ENCODE assay signal across 8 cellular contexts in genomic region chr17:50117202-50118040, GRCh38. TPM values are rescaled to one million over a fixed set of nuclear protein-coding genes. Genes with fewer than 3 reads are reported as not detected.
DNase-seq lines count a peak whose midpoint lies in the region; ATAC-seq, FAIRE-seq and TF ChIP-seq lines count a peak whose summit lies in the region.

No MANE protein-coding gene starts in this region.

- no peak for TF ChIP-seq EP300 in HepG2 (IDR thresholded peaks at IDR 0.05; ENCODE audit: low read depth in 2 of 2, low read length in 2 of 2)
- no peak for TF ChIP-seq EP300 in HepG2 (CRISPR knock-in tag; IDR thresholded peaks at IDR 0.05; ENCODE audit: borderline replicate concordance)

- CTCF ChIA-PET in BJ (lab: Yijun Ruan, JAX) (interaction anchor here (0.9 to 9.0 kb wide), 14 partner anchors 9 to 179 kb away, joined by 3 to 53 read pairs (median 5); no protein-coding TSS in a partner anchor), HepG2 (lab: Yijun Ruan, JAX; ENCODE audit: low intra/inter-chr PET ratio, low total read pairs) (interaction anchor here (3.6 kb wide), 1 partner anchor 23 kb away, joined by 15 read pairs; the partner anchor contains the start of gene PDK2)

- H3K4me2 ChIP-seq in HepG2 (ENCODE audit: low read depth, low read length) = peak overlapping the region; percentile 28

- no peak for FAIRE-seq in HepG2 (lab: Jason Lieb, UNC)

- no peak for TF ChIP-seq POLR2A in HepG2 (IDR thresholded peaks at IDR 0.05; ENCODE audit: insufficient read depth in 1 of 2, low read depth in 2 of 2, low read length in 2 of 2)

- POLR2A ChIA-PET in BJ (lab: Charles Lee) (no interaction called here), HepG2 (lab: Yijun Ruan, JAX) (interaction anchor here (1.4 to 1.5 kb wide), 2 partner anchors 15 to 23 kb away, joined by 4 read pairs; no protein-coding TSS in a partner anchor)

- TF ChIP-seq CTCF in BJ (IDR thresholded peaks at IDR 0.05; ENCODE audit: insufficient read depth, low read depth, low read length) (peak; percentile 41), HepG2 (CRISPR knock-in tag; IDR thresholded peaks at IDR 0.05) (peak; percentile 81)

- H3K27me3 ChIP-seq in BJ (ENCODE audit: control insufficient read depth, insufficient read depth, low read length) = peaks cover 2% of the 10 kb centered on the region
- peaks cover 0 to 45% of the 10 kb centered on the region in 2 experiments; a peak in 3 of 5 replicates for H3K27me3 ChIP-seq in HepG2 (ENCODE audit: control insufficient read depth in 1 of 2, insufficient read depth in 2 of 2, low read length in 2 of 2)

- no peaks in the 10 kb centered on the region for H4K20me1 ChIP-seq in HepG2 (ENCODE audit: insufficient read depth, low read length)

- ATAC-seq in HG03354 (IDR thresholded peaks at IDR 0.05; ENCODE audit: poor library complexity, severe bottlenecking, unreplicated experiment) = peak; percentile 67
- ATAC-seq in activated CD4-positive, CD25-positive, alpha-beta regulatory T cell treated with anti-CD3 and anti-CD28 coated beads, Interleukin-2, amount 50 U/mL, for 24 hours = peak; percentile 89
- peak; percentile 76 for ATAC-seq in HepG2

- in situ Hi-C loops in HepG2 (cut with HindIII; ENCODE audit: extremely low pct_ligation_motif_present, low pct_unique_long_range_greater_than_20kb) = loop anchor here (5.0 kb wide), 1 partner anchor 45 kb away; no protein-coding TSS in a partner anchor

- H2AFZ ChIP-seq in HepG2 (ENCODE audit: low read length) = no peak overlapping the region

- H3K79me2 ChIP-seq in HepG2 (ENCODE audit: insufficient read depth, low read length) = no peaks in the 10 kb centered on the region

- peak; percentile 90 for TF ChIP-seq RAD21 in HepG2 (CRISPR knock-in tag; IDR thresholded peaks at IDR 0.05)

- no peak overlapping the region for H3K27ac ChIP-seq in HepG2 (ENCODE audit: extremely low read length, insufficient read depth, low read length)

- H3K4me3 ChIP-seq in BJ (ENCODE audit: low read depth, low read length) (no peak overlapping the region), HepG2 (replicated peaks in 1 of 3; ENCODE audit: insufficient read depth in 1 of 3, low read depth in 2 of 3, low read length in 3 of 3) (peak overlapping the region in 1 of 3 experiments; percentile 30; a peak in 1 of 6 replicates)

- BruUV-seq in HepG2 (replicated peaks; lab: Mats Ljungman, UMichigan) = no TSS peak

- no peaks in the 10 kb centered on the region for H3K9me3 ChIP-seq in HepG2 (ENCODE audit: low read length)

- H3K9ac ChIP-seq in HepG2 (ENCODE audit: insufficient read depth, low read depth, low read length) = no peak overlapping the region; the same call in 1 of the 2 replicates

- DNase-seq in BJ (ENCODE audit: low read depth) (no peak), HepG2 (ENCODE audit: low spot score) (peak; percentile 51), globus pallidus (ENCODE audit: low spot score) (no peak)
- peak; percentile 56 for DNase-seq in central memory CD4-positive, alpha-beta T cell
- DNase-seq in stimulated activated CD8-positive, alpha-beta memory T cell treated with anti-CD3 and anti-CD28 coated beads, Interleukin-2, amount 100 ng/mL, for 48 hours (ENCODE audit: low read depth in 2 of 2) = peak; percentile 50 to 55
- DNase-seq in NK-92 treated with Interleukin-12 subunit alpha and Interleukin-12 subunit beta, amount 100 ng/mL, for 24 hours (lab: John Stamatoyannopoulos, UW) = no peak

- intact Hi-C loops in HepG2 (cut with micrococcal nuclease; ENCODE audit: unreplicated experiment) = loop anchor here (1.0 kb wide), 1 partner anchor 44 kb away; no protein-coding TSS in a partner anchor

- peaks cover 68% of the 10 kb centered on the region for H3K4me1 ChIP-seq in HepG2 (ENCODE audit: insufficient read depth, low read length)

- 55% methylated on average over 46 of the region's 64 CpGs for WGBS in HepG2 (ENCODE audit: low lambda C conversion rate)

- H3K36me3 ChIP-seq in BJ (ENCODE audit: control insufficient read depth, insufficient read depth, low read length) (peaks cover 3% of the 10 kb centered on the region), HepG2 (replicated peaks in 1 of 2; ENCODE audit: control insufficient read depth in 1 of 2, insufficient read depth in 2 of 2, low read length in 2 of 2) (no peaks in the 10 kb centered on the region)

RNA-seq across cellular contexts. Expression of gene SAMD14, which starts 12.5 kb away (rescaled TPM):
- polyA plus RNA-seq in BJ (2011; rRNA removed) (2.7 and 5.3 TPM in 2 replicates), HepG2 (2011; rRNA removed) (0.22 TPM in 1 of 2 replicates, not detected in the other)
- 3.1 TPM in 2 replicates for polyA minus RNA-seq in BJ (2011; rRNA and poly(A)+ RNA removed)
- total RNA-seq in HepG2 (2016; rRNA removed; fragmentation: Illumina TruSeq; extraction: Trizol) = 0.07 TPM in 1 of 2 replicates, not detected in the other
- total RNA-seq in HepG2 (2016; cell fraction: cytosol; rRNA removed; fragmentation: Illumina TruSeq; extraction: Trizol; ENCODE audit: low read depth) = 0.18 and 0.20 TPM in 2 replicates
- 0.04 TPM in 1 of 2 replicates, not detected in the other for total RNA-seq in HepG2 (2016; cell fraction: insoluble cytoplasmic fraction; rRNA removed; fragmentation: Illumina TruSeq; extraction: Trizol)
- total RNA-seq in HepG2 (2016; cell fraction: membrane; rRNA removed; fragmentation: Illumina TruSeq; extraction: Trizol) = 0.09 and 0.14 TPM in 2 replicates
- total RNA-seq in HepG2 (2016; cell fraction: nucleus; rRNA removed; fragmentation: Illumina TruSeq; extraction: Trizol) = 0.09 TPM in 2 replicates
- polyA plus RNA-seq in HepG2 (2011; cell fraction: cytosol; rRNA removed) = 0.01 and 0.04 TPM in 2 replicates
- polyA plus RNA-seq in HepG2 (2011; cell fraction: nucleus; rRNA removed) = 0.24 and 0.29 TPM in 2 replicates
- 0.08 and 0.11 TPM in 2 replicates for polyA plus RNA-seq in HepG2 (2012)
- not detected in 2 replicates for polyA plus RNA-seq in HepG2 (2016; cell fraction: cytosol; fragmentation: Illumina TruSeq; extraction: Trizol; ENCODE audit: low read depth)
- 0.16 TPM in 1 of 2 replicates, not detected in the other for polyA plus RNA-seq in HepG2 (2016; cell fraction: insoluble cytoplasmic fraction; fragmentation: Illumina TruSeq; extraction: Trizol; ENCODE audit: low read depth)
- polyA plus RNA-seq in HepG2 (2016; cell fraction: membrane; fragmentation: Illumina TruSeq; extraction: Trizol; ENCODE audit: low read depth) = 0.19 TPM in 2 replicates
- polyA plus RNA-seq in HepG2 (2016; cell fraction: nucleus; fragmentation: Illumina TruSeq; extraction: Trizol; ENCODE audit: insufficient read depth, low read depth) = 0.53 TPM in 1 of 2 replicates, not detected in the other
- polyA minus RNA-seq in HepG2 (2011; rRNA and poly(A)+ RNA removed; ENCODE audit: low replicate concordance) = 0.28 and 0.30 TPM in 2 replicates
- polyA minus RNA-seq in HepG2 (2011; cell fraction: cytosol; rRNA and poly(A)+ RNA removed) = 0.09 and 0.20 TPM in 2 replicates
- polyA minus RNA-seq in HepG2 (2011; cell fraction: nucleus; rRNA and poly(A)+ RNA removed) = 0.39 and 0.99 TPM in 2 replicates

RNA-seq across cellular contexts. Expression of gene PDK2, which starts 22.3 kb away (rescaled TPM):
- polyA plus RNA-seq in BJ (2011; rRNA removed) (79.3 and 155 TPM in 2 replicates), HepG2 (2011; rRNA removed) (59.7 and 66.6 TPM in 2 replicates)
- 76.2 and 119 TPM in 2 replicates for polyA minus RNA-seq in BJ (2011; rRNA and poly(A)+ RNA removed)
- total RNA-seq in HepG2 (2016; rRNA removed; fragmentation: Illumina TruSeq; extraction: Trizol) = 18.5 and 19.2 TPM in 2 replicates
- total RNA-seq in HepG2 (2016; cell fraction: cytosol; rRNA removed; fragmentation: Illumina TruSeq; extraction: Trizol; ENCODE audit: low read depth) = 6.4 and 13.9 TPM in 2 replicates
- total RNA-seq in HepG2 (2016; cell fraction: insoluble cytoplasmic fraction; rRNA removed; fragmentation: Illumina TruSeq; extraction: Trizol) = 16.2 and 19.8 TPM in 2 replicates
- total RNA-seq in HepG2 (2016; cell fraction: membrane; rRNA removed; fragmentation: Illumina TruSeq; extraction: Trizol) = 10.9 and 11.9 TPM in 2 replicates
- total RNA-seq in HepG2 (2016; cell fraction: nucleus; rRNA removed; fragmentation: Illumina TruSeq; extraction: Trizol) = 10.9 and 12.5 TPM in 2 replicates
- 33.2 and 46.3 TPM in 2 replicates for polyA plus RNA-seq in HepG2 (2011; cell fraction: cytosol; rRNA removed)
- 86.5 and 102 TPM in 2 replicates for polyA plus RNA-seq in HepG2 (2011; cell fraction: nucleus; rRNA removed)
- 17.2 and 27.4 TPM in 2 replicates for polyA plus RNA-seq in HepG2 (2012)
- polyA plus RNA-seq in HepG2 (2016; cell fraction: cytosol; fragmentation: Illumina TruSeq; extraction: Trizol; ENCODE audit: low read depth) = 9.3 and 10.8 TPM in 2 replicates
- polyA plus RNA-seq in HepG2 (2016; cell fraction: insoluble cytoplasmic fraction; fragmentation: Illumina TruSeq; extraction: Trizol; ENCODE audit: low read depth) = 22.3 and 32.8 TPM in 2 replicates
- 12.0 and 14.3 TPM in 2 replicates for polyA plus RNA-seq in HepG2 (2016; cell fraction: membrane; fragmentation: Illumina TruSeq; extraction: Trizol; ENCODE audit: low read depth)
- polyA plus RNA-seq in HepG2 (2016; cell fraction: nucleus; fragmentation: Illumina TruSeq; extraction: Trizol; ENCODE audit: insufficient read depth, low read depth) = 21.9 and 24.6 TPM in 2 replicates
- polyA minus RNA-seq in HepG2 (2011; rRNA and poly(A)+ RNA removed; ENCODE audit: low replicate concordance) = 111 and 113 TPM in 2 replicates
- 22.7 and 28.5 TPM in 2 replicates for polyA minus RNA-seq in HepG2 (2011; cell fraction: cytosol; rRNA and poly(A)+ RNA removed)
- 44.5 and 48.7 TPM in 2 replicates for polyA minus RNA-seq in HepG2 (2011; cell fraction: nucleus; rRNA and poly(A)+ RNA removed)

RNA-seq across cellular contexts. Expression of gene PPP1R9B, which starts 33.1 kb away (rescaled TPM):
- 17.2 and 19.3 TPM in 2 replicates for polyA plus RNA-seq in BJ (2011; rRNA removed)
- polyA minus RNA-seq in BJ (2011; rRNA and poly(A)+ RNA removed) = 27.3 and 31.6 TPM in 2 replicates
- 11.0 and 15.8 TPM in 2 replicates for total RNA-seq in HepG2 (2016; rRNA removed; fragmentation: Illumina TruSeq; extraction: Trizol)
- 1.3 and 1.6 TPM in 2 replicates for total RNA-seq in HepG2 (2016; cell fraction: cytosol; rRNA removed; fragmentation: Illumina TruSeq; extraction: Trizol; ENCODE audit: low read depth)
- total RNA-seq in HepG2 (2016; cell fraction: insoluble cytoplasmic fraction; rRNA removed; fragmentation: Illumina TruSeq; extraction: Trizol) = 8.3 and 16.2 TPM in 2 replicates
- total RNA-seq in HepG2 (2016; cell fraction: membrane; rRNA removed; fragmentation: Illumina TruSeq; extraction: Trizol) = 7.0 and 7.3 TPM in 2 replicates
- 10.9 and 13.5 TPM in 2 replicates for total RNA-seq in HepG2 (2016; cell fraction: nucleus; rRNA removed; fragmentation: Illumina TruSeq; extraction: Trizol)
- 8.7 and 9.4 TPM in 2 replicates for polyA plus RNA-seq in HepG2 (2011; rRNA removed)
- 7.4 and 9.0 TPM in 2 replicates for polyA plus RNA-seq in HepG2 (2011; cell fraction: cytosol; rRNA removed)
- polyA plus RNA-seq in HepG2 (2011; cell fraction: nucleus; rRNA removed) = 13.1 and 16.4 TPM in 2 replicates
- 9.8 and 11.6 TPM in 2 replicates for polyA plus RNA-seq in HepG2 (2012)
- polyA plus RNA-seq in HepG2 (2016; cell fraction: cytosol; fragmentation: Illumina TruSeq; extraction: Trizol; ENCODE audit: low read depth) = 1.2 and 1.4 TPM in 2 replicates
- polyA plus RNA-seq in HepG2 (2016; cell fraction: insoluble cytoplasmic fraction; fragmentation: Illumina TruSeq; extraction: Trizol; ENCODE audit: low read depth) = 14.2 and 17.2 TPM in 2 replicates
- polyA plus RNA-seq in HepG2 (2016; cell fraction: membrane; fragmentation: Illumina TruSeq; extraction: Trizol; ENCODE audit: low read depth) = 7.2 TPM in 2 replicates
- 35.0 and 35.2 TPM in 2 replicates for polyA plus RNA-seq in HepG2 (2016; cell fraction: nucleus; fragmentation: Illumina TruSeq; extraction: Trizol; ENCODE audit: insufficient read depth, low read depth)
- polyA minus RNA-seq in HepG2 (2011; rRNA and poly(A)+ RNA removed; ENCODE audit: low replicate concordance) = 15.4 and 32.3 TPM in 2 replicates
- 7.3 and 11.8 TPM in 2 replicates for polyA minus RNA-seq in HepG2 (2011; cell fraction: cytosol; rRNA and poly(A)+ RNA removed)
- polyA minus RNA-seq in HepG2 (2011; cell fraction: nucleus; rRNA and poly(A)+ RNA removed) = 7.8 and 9.3 TPM in 2 replicates

RNA-seq across cellular contexts. Expression of gene SGCA, which starts 48.4 kb away (rescaled TPM):
- 0.09 and 0.40 TPM in 2 replicates for polyA plus RNA-seq in BJ (2011; rRNA removed)
- polyA minus RNA-seq in BJ (2011; rRNA and poly(A)+ RNA removed) = not detected in 2 replicates
- not detected in 2 replicates for total RNA-seq in HepG2 (2016; rRNA removed; fragmentation: Illumina TruSeq; extraction: Trizol)
- total RNA-seq in HepG2 (2016; cell fraction: cytosol; rRNA removed; fragmentation: Illumina TruSeq; extraction: Trizol; ENCODE audit: low read depth) = not detected in 2 replicates
- not detected in 2 replicates for total RNA-seq in HepG2 (2016; cell fraction: insoluble cytoplasmic fraction; rRNA removed; fragmentation: Illumina TruSeq; extraction: Trizol)
- not detected in 2 replicates for total RNA-seq in HepG2 (2016; cell fraction: membrane; rRNA removed; fragmentation: Illumina TruSeq; extraction: Trizol)
- not detected in 2 replicates for total RNA-seq in HepG2 (2016; cell fraction: nucleus; rRNA removed; fragmentation: Illumina TruSeq; extraction: Trizol)
- polyA plus RNA-seq in HepG2 (2011; rRNA removed) = not detected in 2 replicates
- not detected in 2 replicates for polyA plus RNA-seq in HepG2 (2011; cell fraction: cytosol; rRNA removed)
- 0.42 TPM in 1 of 2 replicates, not detected in the other for polyA plus RNA-seq in HepG2 (2011; cell fraction: nucleus; rRNA removed)
- polyA plus RNA-seq in HepG2 (2012) = not detected in 2 replicates
- not detected in 2 replicates for polyA plus RNA-seq in HepG2 (2016; cell fraction: cytosol; fragmentation: Illumina TruSeq; extraction: Trizol; ENCODE audit: low read depth)
- polyA plus RNA-seq in HepG2 (2016; cell fraction: insoluble cytoplasmic fraction; fragmentation: Illumina TruSeq; extraction: Trizol; ENCODE audit: low read depth) = not detected in 2 replicates
- polyA plus RNA-seq in HepG2 (2016; cell fraction: membrane; fragmentation: Illumina TruSeq; extraction: Trizol; ENCODE audit: low read depth) = not detected in 2 replicates
- polyA plus RNA-seq in HepG2 (2016; cell fraction: nucleus; fragmentation: Illumina TruSeq; extraction: Trizol; ENCODE audit: insufficient read depth, low read depth) = not detected in 2 replicates
- polyA minus RNA-seq in HepG2 (2011; rRNA and poly(A)+ RNA removed; ENCODE audit: low replicate concordance) = 0.19 TPM in 1 of 2 replicates, not detected in the other
- polyA minus RNA-seq in HepG2 (2011; cell fraction: cytosol; rRNA and poly(A)+ RNA removed) = not detected in 2 replicates
- not detected in 2 replicates for polyA minus RNA-seq in HepG2 (2011; cell fraction: nucleus; rRNA and poly(A)+ RNA removed)

Comparison
In these comparisons a context has a peak if more than half of its experiments do, and no peak if none do; other contexts are left out.
1. DNase-seq: peak in central memory CD4-positive, alpha-beta T cell (single experiment), HepG2 (single experiment) and stimulated activated CD8-positive, alpha-beta memory T cell treated with anti-CD3 and anti-CD28 coated beads, Interleukin-2, amount 100 ng/mL, for 48 hours (2 of 2); none in BJ (single experiment), NK-92 treated with Interleukin-12 subunit alpha and Interleukin-12 subunit beta, amount 100 ng/mL, for 24 hours (single experiment) and globus pallidus (single experiment).
2. Peak in every context shown above with its lines, with median percentiles within 50 percentile points of each other: ATAC-seq.